ENCODE assay signal across 9 cellular contexts in genomic region chr11:35126000-35126878, GRCh38.
DNase-seq lines count a peak whose midpoint lies in the region; ATAC-seq lines count a peak whose summit lies in the region.
"Had no signal": no experiment of that assay in that cellular context is flagged by ENCODE, and none has a peak within 500 bp of the region (broad histone marks: within the 10 kb centered on the region; RNA-seq: fewer than 3 reads in every experiment).

No MANE protein-coding gene starts in this region.

- ATAC-seq in HG02885 (IDR thresholded peaks at IDR 0.05; ENCODE audit: poor library complexity, unreplicated experiment) = peak; percentile 64

- H3K9me3 ChIP-seq in HAP-1 = no peaks in the 10 kb centered on the region

- DNase-seq in activated naive CD4-positive, alpha-beta T cell treated with Interleukin-2 at 50 U/mL for 16 hours = peak; percentile 65
- DNase-seq in activated naive CD4-positive, alpha-beta T cell (lab: John Stamatoyannopoulos, UW) = no peak
- peak; percentile 35 to 60 for DNase-seq in activated CD4-positive, alpha-beta T cell treated with anti-CD3 and anti-CD28 coated beads, Interleukin-2, amount 50 U/mL, for 24 hours (ENCODE audit: low read depth in 1 of 2, low spot score in 1 of 2)
- no peak for DNase-seq in HAP-1 (ENCODE audit: low spot score in 2 of 2)
- DNase-seq in AG08395 (ENCODE audit: low spot score) = no peak
- no peak for DNase-seq in NCI-H2171 treated with DMSO at 0.1 percent for 48 hours (lab: John Stamatoyannopoulos, UW)
- DNase-seq: NCI-H1417 treated with DMSO at 0.1 percent for 48 hours had no signal

- peak overlapping the region; percentile 95 for H3K27ac Mint-ChIP-seq in stimulated activated naive CD8-positive, alpha-beta T cell treated with anti-CD3 and anti-CD28 coated beads, Interleukin-15, Interleukin-2, amounts not matched to agents 100 ng/mL and 50 ng/mL, for 24 hours

- no peaks in the 10 kb centered on the region for H3K4me1 ChIP-seq in HAP-1

- no peaks in the 10 kb centered on the region for H3K27me3 Mint-ChIP-seq in stimulated activated naive CD8-positive, alpha-beta T cell treated with anti-CD3 and anti-CD28 coated beads, Interleukin-15, Interleukin-2, amounts not matched to agents 100 ng/mL and 50 ng/mL, for 24 hours

- no peaks in the 10 kb centered on the region for H3K27me3 ChIP-seq in HAP-1 (ENCODE audit: low read depth)

- H3K9me3 Mint-ChIP-seq in stimulated activated naive CD8-positive, alpha-beta T cell treated with anti-CD3 and anti-CD28 coated beads, Interleukin-15, Interleukin-2, amounts not matched to agents 100 ng/mL and 50 ng/mL, for 24 hours = no peaks in the 10 kb centered on the region

- no peak overlapping the region for H3K4me3 ChIP-seq in HAP-1

- H3K36me3 ChIP-seq in HAP-1 (replicated peaks) = no peaks in the 10 kb centered on the region

- peak overlapping the region; percentile 75 for H3K4me3 Mint-ChIP-seq in stimulated activated naive CD8-positive, alpha-beta T cell treated with anti-CD3 and anti-CD28 coated beads, Interleukin-15, Interleukin-2, amounts not matched to agents 100 ng/mL and 50 ng/mL, for 24 hours

- H3K4me1 Mint-ChIP-seq in stimulated activated naive CD8-positive, alpha-beta T cell treated with anti-CD3 and anti-CD28 coated beads, Interleukin-15, Interleukin-2, amounts not matched to agents 100 ng/mL and 50 ng/mL, for 24 hours (ENCODE audit: low read depth) = peaks cover 67% of the 10 kb centered on the region

- H3K36me3 Mint-ChIP-seq in stimulated activated naive CD8-positive, alpha-beta T cell treated with anti-CD3 and anti-CD28 coated beads, Interleukin-15, Interleukin-2, amounts not matched to agents 100 ng/mL and 50 ng/mL, for 24 hours (ENCODE audit: low read depth) = no peaks in the 10 kb centered on the region

- in situ Hi-C loops in HAP-1 (cut with MboI; ENCODE audit: low sequenced_read_pairs) = no loop called here

Comparison
In these comparisons a context has a peak if more than half of its experiments do, and no peak if none do; other contexts are left out.
1. DNase-seq: peak in activated naive CD4-positive, alpha-beta T cell treated with Interleukin-2 at 50 U/mL for 16 hours (single experiment) and activated CD4-positive, alpha-beta T cell treated with anti-CD3 and anti-CD28 coated beads, Interleukin-2, amount 50 U/mL, for 24 hours (2 of 2); none in activated naive CD4-positive, alpha-beta T cell (0 of 4), HAP-1 (0 of 2), AG08395 (single experiment) and NCI-H2171 treated with DMSO at 0.1 percent for 48 hours (single experiment).